1 cellular context compared by ENCODE assay signal in the genomic region with DNA sequence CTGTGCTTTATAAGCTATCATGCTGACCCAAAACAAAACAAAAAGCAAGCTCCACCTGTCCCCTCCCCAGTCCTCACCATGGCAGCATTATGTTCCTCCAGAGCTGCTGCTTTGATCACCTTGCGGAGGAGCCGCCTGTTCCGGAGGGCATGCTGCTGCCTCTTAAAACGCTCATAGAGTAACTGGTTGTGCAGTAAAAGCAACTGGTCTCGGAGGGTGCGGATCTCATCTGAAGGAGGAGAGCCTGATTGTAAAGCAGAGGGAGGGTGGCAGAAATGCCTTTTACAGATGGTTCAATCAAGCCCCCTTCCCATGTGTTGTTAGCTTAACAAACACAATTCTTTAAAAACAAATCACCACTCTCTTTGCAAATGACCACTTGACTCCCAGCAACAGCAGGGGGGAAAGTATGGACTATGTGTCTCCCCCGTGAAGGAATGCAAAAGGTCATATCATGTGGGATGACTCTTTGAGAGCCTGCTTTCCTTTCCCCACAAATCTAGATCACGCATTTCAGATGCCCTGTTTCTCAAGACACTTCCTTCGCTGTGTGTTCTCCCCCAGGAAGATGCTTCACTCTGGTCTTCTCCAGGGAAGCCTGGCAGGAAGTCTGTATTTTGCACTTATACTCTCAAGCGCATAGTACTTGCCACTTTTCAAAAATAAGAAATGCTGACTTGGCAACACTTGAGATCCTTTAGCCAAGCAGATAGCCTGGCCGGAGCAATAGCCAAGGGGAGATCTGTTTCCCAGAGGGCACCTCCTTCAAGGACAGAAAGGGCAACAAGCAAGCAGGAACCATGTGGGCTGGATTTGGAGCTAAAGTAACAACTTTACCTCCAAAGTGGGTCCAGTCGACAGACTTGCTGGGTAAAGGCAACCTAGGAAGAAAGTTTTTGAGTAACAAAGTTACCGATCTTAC.
TF ChIP-seq lines count a peak whose summit lies in the region.

No MANE protein-coding gene starts in this region.

TF ChIP-seq in GM23338, 12 proteins besides CTCF, POLR2A, EP300 and RAD21 (continued from another document):
- no peak for TF ChIP-seq JUNB (IDR thresholded peaks at IDR 0.05; ENCODE audit: unreplicated experiment)
- no peak for TF ChIP-seq STAT1 (IDR thresholded peaks at IDR 0.05; ENCODE audit: unreplicated experiment)
- TF ChIP-seq POLR2AphosphoS5 (IDR thresholded peaks at IDR 0.05; ENCODE audit: low read depth): no peak
- TF ChIP-seq NANOG (IDR thresholded peaks at IDR 0.05; ENCODE audit: borderline replicate concordance): no peak; the same call in 1 of the 2 replicates
- TF ChIP-seq ZNF331 (CRISPR knock-in tag; IDR thresholded peaks at IDR 0.05; ENCODE audit: low read depth): no peak
- no peak for TF ChIP-seq EZH2 (IDR thresholded peaks at IDR 0.05; ENCODE audit: low read depth, unreplicated experiment)
